In genomic region chr11:69007978-69008381, GRCh38 we compare ENCODE assay signal across 11 cellular contexts. TPM values are rescaled to one million over a fixed set of nuclear protein-coding genes. Genes with fewer than 3 reads are reported as not detected.
DNase-seq lines count a peak whose midpoint lies in the region; ATAC-seq lines count a peak whose summit lies in the region.
"Had no signal": no experiment of that assay in that cellular context is flagged by ENCODE, and none has a peak within 500 bp of the region (broad histone marks: within the 10 kb centered on the region; RNA-seq: fewer than 3 reads in every experiment).

No MANE protein-coding gene starts in this region.

- no peak overlapping the region for H3K27ac ChIP-seq in effector memory CD4-positive, alpha-beta T cell (ENCODE audit: insufficient read depth, low read length, poor library complexity, severe bottlenecking)

- H3K4me1 ChIP-seq in adipocyte (ENCODE audit: control insufficient read depth, insufficient read depth, low read length), result peaks cover 55% of the 10 kb centered on the region
- peaks cover 55% of the 10 kb centered on the region for H3K4me1 ChIP-seq in skeletal muscle satellite cell (ENCODE audit: control insufficient read depth, insufficient read depth, low read length)
- H3K4me1 ChIP-seq in effector memory CD4-positive, alpha-beta T cell (ENCODE audit: control insufficient read depth, insufficient read depth, low read length, poor library complexity, severe bottlenecking), result peaks cover 10% of the 10 kb centered on the region

- H3K27me3 ChIP-seq in H7 (ENCODE audit: control insufficient read depth, insufficient read depth, low read length), result no peaks in the 10 kb centered on the region
- no peaks in the 10 kb centered on the region for H3K27me3 ChIP-seq in adipocyte (replicated peaks; ENCODE audit: control insufficient read depth, insufficient read depth, low read length)
- H3K27me3 ChIP-seq in skeletal muscle satellite cell (ENCODE audit: control insufficient read depth, insufficient read depth, low read length), result no peaks in the 10 kb centered on the region
- peaks cover 20% of the 10 kb centered on the region for H3K27me3 ChIP-seq in effector memory CD4-positive, alpha-beta T cell (replicated peaks; ENCODE audit: control insufficient read depth, insufficient read depth, low read length, poor library complexity, severe bottlenecking)

- H3K9ac ChIP-seq in adipocyte (ENCODE audit: low read length) (peak overlapping the region; percentile 92), skeletal muscle satellite cell (ENCODE audit: low read depth, low read length) (peak overlapping the region; percentile 16)

- H3K4me3 Mint-ChIP-seq in activated T-cell treated with anti-CD3 and anti-CD28 coated beads, Interleukin-2, amount 50 U/mL, for 72 hours, result no peak overlapping the region
- H3K4me3 Mint-ChIP-seq in stimulated activated naive CD8-positive, alpha-beta T cell treated with anti-CD3 and anti-CD28 coated beads, Interleukin-15, amount 100 ng/mL, for 72 hours, result no peak overlapping the region
- H3K4me3 Mint-ChIP-seq: activated T-helper 1 cell treated with anti-CD3 and anti-CD28 coated beads, Interleukin-12 subunit alpha, Interleukin-12 subunit beta, Interleukin-2, Interleukin-4 antibody, amounts not matched to agents 30 ng/mL and 10 ng/mL and 1 ng/mL, durations not matched to agents 14 hours and 24 hours and 36 hours had no signal

- H3K36me3 ChIP-seq in H7 (replicated peaks; ENCODE audit: control insufficient read depth, insufficient read depth, low read length) (no peaks in the 10 kb centered on the region), adipocyte (ENCODE audit: control insufficient read depth, insufficient read depth, low read length, severe bottlenecking) (peaks cover 19% of the 10 kb centered on the region), skeletal muscle satellite cell (ENCODE audit: insufficient read depth, low read length) (no peaks in the 10 kb centered on the region)
- H3K36me3 ChIP-seq in effector memory CD4-positive, alpha-beta T cell (ENCODE audit: control insufficient read depth, insufficient read depth, low read length), result no peaks in the 10 kb centered on the region

- no peak overlapping the region for H3K4me3 ChIP-seq in H7 (ENCODE audit: insufficient read depth, low read depth, low read length)
- H3K4me3 ChIP-seq in adipocyte (ENCODE audit: low read length), result peak overlapping the region; percentile 55
- no peak overlapping the region for H3K4me3 ChIP-seq in skeletal muscle satellite cell (ENCODE audit: low read length)
- no peak overlapping the region for H3K4me3 ChIP-seq in effector memory CD4-positive, alpha-beta T cell (ENCODE audit: insufficient read depth, low read depth, low read length, poor library complexity, severe bottlenecking)

- H3K36me3 Mint-ChIP-seq in activated T-cell treated with anti-CD3 and anti-CD28 coated beads, Interleukin-2, amount 50 U/mL, for 72 hours (ENCODE audit: insufficient read depth in 2 of 2), result no peaks in the 10 kb centered on the region

- peaks cover 19% of the 10 kb centered on the region for H3K27me3 Mint-ChIP-seq in activated T-cell treated with anti-CD3 and anti-CD28 coated beads, Interleukin-2, amount 50 U/mL, for 72 hours (ENCODE audit: low read depth)
- H3K27me3 Mint-ChIP-seq in stimulated activated naive CD8-positive, alpha-beta T cell treated with anti-CD3 and anti-CD28 coated beads, Interleukin-15, amount 100 ng/mL, for 72 hours, result peaks cover 67% of the 10 kb centered on the region

- H3K9me3 ChIP-seq in adipocyte (ENCODE audit: control insufficient read depth, low read length) (no peaks in the 10 kb centered on the region), skeletal muscle satellite cell (replicated peaks; ENCODE audit: low read length) (no peaks in the 10 kb centered on the region)
- H3K9me3 ChIP-seq in effector memory CD4-positive, alpha-beta T cell (ENCODE audit: control insufficient read depth, low read length), result no peaks in the 10 kb centered on the region

- H3K4me1 Mint-ChIP-seq in activated T-cell treated with anti-CD3 and anti-CD28 coated beads, Interleukin-2, amount 50 U/mL, for 72 hours (ENCODE audit: low read depth), result no peaks in the 10 kb centered on the region
- H3K4me1 Mint-ChIP-seq in stimulated activated naive CD8-positive, alpha-beta T cell treated with anti-CD3 and anti-CD28 coated beads, Interleukin-15, amount 100 ng/mL, for 72 hours, result peaks cover 15% of the 10 kb centered on the region

- no peaks in the 10 kb centered on the region for H3K9me3 Mint-ChIP-seq in activated T-cell treated with anti-CD3 and anti-CD28 coated beads, Interleukin-2, amount 50 U/mL, for 72 hours
- H3K9me3 Mint-ChIP-seq in stimulated activated naive CD8-positive, alpha-beta T cell treated with anti-CD3 and anti-CD28 coated beads, Interleukin-15, amount 100 ng/mL, for 72 hours, result no peaks in the 10 kb centered on the region
- H3K9me3 Mint-ChIP-seq: activated T-helper 1 cell treated with anti-CD3 and anti-CD28 coated beads, Interleukin-12 subunit alpha, Interleukin-12 subunit beta, Interleukin-2, Interleukin-4 antibody, amounts not matched to agents 30 ng/mL and 10 ng/mL and 1 ng/mL, durations not matched to agents 14 hours and 24 hours and 36 hours had no signal

- no peak for ATAC-seq in activated T-cell treated with anti-CD3 and anti-CD28 coated beads, Interleukin-2, amount 50 U/mL, for 72 hours (replicated peaks in 1 of 2)
- no peak for ATAC-seq in stimulated activated naive CD8-positive, alpha-beta T cell treated with anti-CD3 and anti-CD28 coated beads, Interleukin-15, amount 100 ng/mL, for 72 hours

- DNase-seq in H7 (peak; percentile 44), adipocyte (ENCODE audit: low read depth) (peak; percentile 32), kidney glomerular epithelial cell (lab: John Stamatoyannopoulos, UW) (peak; percentile 33)
- no peak for DNase-seq in activated CD8-positive, alpha-beta memory T cell treated with anti-CD3 and anti-CD28 coated beads for 24 hours
- no peak for DNase-seq in activated T-cell treated with anti-CD3 and anti-CD28 coated beads, Interleukin-2, amount 50 U/mL, for 72 hours
- no peak for DNase-seq in effector memory CD4-positive, alpha-beta T cell
- DNase-seq in stimulated activated naive CD8-positive, alpha-beta T cell treated with anti-CD3 and anti-CD28 coated beads, Interleukin-15, amount 100 ng/mL, for 72 hours, result no peak
- DNase-seq: NK-92 treated with Interleukin-12 subunit alpha and Interleukin-12 subunit beta, amount 100 ng/mL, for 24 hours; nucleus accumbens had no signal

- H3K4me2 ChIP-seq in skeletal muscle satellite cell (ENCODE audit: low read length), result peak overlapping the region; percentile 32

- H3K27ac Mint-ChIP-seq in activated T-cell treated with anti-CD3 and anti-CD28 coated beads, Interleukin-2, amount 50 U/mL, for 72 hours, result no peak overlapping the region
- H3K27ac Mint-ChIP-seq in stimulated activated naive CD8-positive, alpha-beta T cell treated with anti-CD3 and anti-CD28 coated beads, Interleukin-15, amount 100 ng/mL, for 72 hours, result no peak overlapping the region
- H3K27ac Mint-ChIP-seq: activated T-helper 1 cell treated with anti-CD3 and anti-CD28 coated beads, Interleukin-12 subunit alpha, Interleukin-12 subunit beta, Interleukin-2, Interleukin-4 antibody, amounts not matched to agents 30 ng/mL and 10 ng/mL and 1 ng/mL, durations not matched to agents 14 hours and 24 hours and 36 hours had no signal

RNA-seq across cellular contexts. Expression of gene MRGPRF, which starts 5.1 kb away (rescaled TPM):
- total RNA-seq in H7 (2014; rRNA removed; shearing (Covaris generic)), result 6.5 and 7.6 TPM in 2 replicates
- total RNA-seq in skeletal muscle satellite cell (2012; rRNA removed), result 9.6 and 26.9 TPM in 2 replicates
- not detected for total RNA-seq in activated T-cell treated with anti-CD3 and anti-CD28 coated beads, Interleukin-2, amount 50 U/mL, for 72 hours
- total RNA-seq: activated T-helper 1 cell treated with anti-CD3 and anti-CD28 coated beads, Interleukin-12 subunit alpha, Interleukin-12 subunit beta, Interleukin-2, Interleukin-4 antibody, amounts not matched to agents 30 ng/mL and 10 ng/mL and 1 ng/mL, durations not matched to agents 14 hours and 24 hours and 36 hours had no signal

RNA-seq across cellular contexts. Expression of gene MRGPRD, which starts 27.2 kb away (rescaled TPM):
- not detected in 2 replicates for total RNA-seq in H7 (2014; rRNA removed; shearing (Covaris generic))
- not detected in 2 replicates for total RNA-seq in skeletal muscle satellite cell (2012; rRNA removed)
- not detected for total RNA-seq in activated T-cell treated with anti-CD3 and anti-CD28 coated beads, Interleukin-2, amount 50 U/mL, for 72 hours
- total RNA-seq: activated T-helper 1 cell treated with anti-CD3 and anti-CD28 coated beads, Interleukin-12 subunit alpha, Interleukin-12 subunit beta, Interleukin-2, Interleukin-4 antibody, amounts not matched to agents 30 ng/mL and 10 ng/mL and 1 ng/mL, durations not matched to agents 14 hours and 24 hours and 36 hours had no signal

RNA-seq across cellular contexts. Expression of gene TPCN2, which starts 40.8 kb away (rescaled TPM):
- total RNA-seq in H7 (2014; rRNA removed; shearing (Covaris generic)), result 11.8 and 13.2 TPM in 2 replicates
- 8.7 and 9.1 TPM in 2 replicates for total RNA-seq in skeletal muscle satellite cell (2012; rRNA removed)
- 10 to 100 TPM; 11.7 to 17.8 TPM for total RNA-seq in activated T-cell treated with anti-CD3 and anti-CD28 coated beads, Interleukin-2, amount 50 U/mL, for 72 hours

Comparison
In these comparisons a context has a peak if more than half of its experiments do, and no peak if none do; other contexts are left out.
1. DNase-seq: peak in H7 (single experiment), adipocyte (single experiment) and kidney glomerular epithelial cell (single experiment); none in activated CD8-positive, alpha-beta memory T cell treated with anti-CD3 and anti-CD28 coated beads for 24 hours (single experiment), activated T-cell treated with anti-CD3 and anti-CD28 coated beads, Interleukin-2, amount 50 U/mL, for 72 hours (0 of 2), effector memory CD4-positive, alpha-beta T cell (0 of 3) and stimulated activated naive CD8-positive, alpha-beta T cell treated with anti-CD3 and anti-CD28 coated beads, Interleukin-15, amount 100 ng/mL, for 72 hours (0 of 2).